ENCODE assay signal across 23 cellular contexts in the genomic region with DNA sequence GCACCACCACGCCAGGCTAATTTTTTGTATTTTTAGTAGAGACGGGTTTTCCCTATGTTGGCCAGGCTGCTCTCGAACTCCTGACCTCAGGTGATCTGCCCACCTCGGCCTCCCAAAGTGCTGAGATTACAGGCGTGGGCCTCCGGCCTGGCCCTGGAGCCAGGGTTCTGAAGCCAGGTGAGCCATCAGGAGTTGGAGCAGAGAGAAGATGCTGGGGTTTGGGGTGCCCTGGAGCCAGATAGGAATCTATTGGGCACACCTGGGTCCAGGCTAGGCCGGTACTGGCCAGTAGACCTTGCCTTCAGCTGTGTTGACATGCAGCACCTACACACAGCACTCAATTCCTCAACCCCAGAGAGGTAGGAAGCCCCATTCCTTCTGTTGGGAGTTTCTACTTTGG. TPM values are rescaled to one million over a fixed set of nuclear protein-coding genes. Genes with fewer than 3 reads are reported as not detected.
"Had no signal": no experiment of that assay in that cellular context is flagged by ENCODE, and none has a peak within 500 bp of the region (broad histone marks: within the 10 kb centered on the region; RNA-seq: fewer than 3 reads in every experiment).

No MANE protein-coding gene starts in this region.

- ATAC-seq: HepG2, SK-N-SH treated with all-trans-retinoic acid at 6 μM for 48 hours had no signal

- H3K27ac ChIP-seq: RWPE1, SJCRH30 had no signal

- H3K9me3 ChIP-seq: SJCRH30 had no signal

- DNase-seq: IMR-90, Kasumi-1, KG1, MM.1S, NCI-H1092 treated with DMSO at 0.1 percent for 48 hours, NCI-H1436, NCI-H187, NCI-H2029, NCI-H2081 treated with DMSO at 0.1 percent for 48 hours, NCI-H2171, NCI-H226, NCI-H446, NCI-H510A, NCI-H524 treated with DMSO at 0.1 percent for 48 hours, NCI-H69, NCI-H774, SHP77 treated with DMSO at 0.1 percent for 48 hours, SJCRH30 had no signal

- H3K36me3 ChIP-seq: SJCRH30 had no signal

- H3K4me1 ChIP-seq: SJCRH30 had no signal

- H3K4me3 ChIP-seq: SJCRH30 had no signal

RNA-seq across cellular contexts. Expression of a gene that starts 5.4 kb away (rescaled TPM):
- total RNA-seq: HepG2, HT1080, IMR-90, M059J, SJCRH30 had no signal

RNA-seq across cellular contexts. Expression of a gene that starts 29.1 kb away (rescaled TPM):
- total RNA-seq: HT1080, IMR-90, SJCRH30 had no signal
